Comparison of ENCODE assay signal across 17 cellular contexts in the genomic region with DNA sequence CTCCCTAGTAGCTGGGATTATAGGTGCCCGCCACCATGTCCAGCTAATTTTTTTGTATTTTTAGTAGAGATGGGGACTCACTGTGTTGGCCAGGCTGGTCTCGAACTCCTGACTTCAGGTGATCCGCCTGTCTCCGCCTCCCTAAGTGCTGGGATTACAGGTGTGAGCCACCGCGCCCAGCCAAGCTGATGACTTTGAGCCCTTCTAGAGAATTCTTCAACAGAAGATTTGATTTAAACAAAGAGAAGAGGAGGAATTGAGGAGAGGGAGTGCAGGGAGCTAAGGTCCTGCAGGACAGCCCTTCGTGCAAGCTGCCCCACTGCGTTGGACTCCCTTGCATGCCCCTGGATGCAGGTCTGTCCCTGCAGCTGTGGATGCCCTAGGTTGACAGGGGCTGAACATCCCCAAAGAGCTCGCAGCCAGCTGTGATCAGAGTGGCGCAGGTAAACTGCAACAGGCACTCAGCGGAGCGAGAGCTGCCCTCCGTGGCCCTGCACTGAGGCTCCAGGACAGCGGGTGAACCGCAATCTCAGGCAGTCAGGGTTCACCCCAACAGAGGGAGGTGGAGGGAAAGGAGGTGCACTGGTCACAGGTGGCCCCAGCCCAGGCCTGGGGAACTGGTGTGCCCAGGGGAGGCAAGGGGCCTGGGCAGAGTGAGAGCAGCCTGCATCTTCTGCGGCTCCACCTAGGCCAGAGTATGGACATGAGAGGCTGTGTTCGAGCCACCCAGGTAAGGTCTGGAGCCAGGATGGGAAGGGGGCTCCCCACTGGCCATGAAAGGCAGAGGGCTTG. TPM values are rescaled to one million over a fixed set of nuclear protein-coding genes. Genes with fewer than 3 reads are reported as not detected.
A peak's percentile ranks its signal among the peaks of the same experiment; 100 is the strongest.
DNase-seq lines count a peak whose midpoint lies in the region; ATAC-seq and TF ChIP-seq lines count a peak whose summit lies in the region.
"Had no signal": no experiment of that assay in that cellular context is flagged by ENCODE, and none has a peak within 500 bp of the region (broad histone marks: within the 10 kb centered on the region; RNA-seq: fewer than 3 reads in every experiment).

No MANE protein-coding gene starts in this region.

- no peaks in the 10 kb centered on the region for H3K36me3 Mint-ChIP-seq in activated CD8-positive, alpha-beta memory T cell treated with anti-CD3 and anti-CD28 coated beads, Interleukin-2, amount 10 ng/mL, durations not matched to agents 7 days and 5 days
- H3K36me3 Mint-ChIP-seq: T-cell had no signal

- H3K4me1 ChIP-seq in Panc1 (ENCODE audit: control insufficient read depth, insufficient read depth, low read length) (no peaks in the 10 kb centered on the region; the same call in 1 of the 2 replicates), stomach (peaks cover 0 to 4% (median 0%) of the 10 kb centered on the region in 4 donors), psoas muscle (peaks cover 8% of the 10 kb centered on the region)
- H3K4me1 ChIP-seq: prostate gland had no signal

- peaks cover 8% of the 10 kb centered on the region for H3K9me3 Mint-ChIP-seq in activated CD8-positive, alpha-beta memory T cell treated with anti-CD3 and anti-CD28 coated beads, Interleukin-2, amount 10 ng/mL, durations not matched to agents 7 days and 5 days (ENCODE audit: low read depth)
- H3K9me3 Mint-ChIP-seq: stimulated activated naive CD8-positive, alpha-beta T cell treated with anti-CD3 and anti-CD28 coated beads, Interleukin-15, Interleukin-2, amounts not matched to agents 100 ng/mL and 50 ng/mL, for 24 hours had no signal

- ATAC-seq in activated CD8-positive, alpha-beta memory T cell treated with anti-CD3 and anti-CD28 coated beads, Interleukin-2, amount 10 ng/mL, durations not matched to agents 7 days and 5 days = no peak
- ATAC-seq in Panc1 (0 out of 2 replicates have a peak, but pooled peaks have one; percentile 3), left lobe of liver (no peak), psoas muscle (no peak)
- ATAC-seq: T-cell had no signal

- H3K27me3 Mint-ChIP-seq in activated CD8-positive, alpha-beta memory T cell treated with anti-CD3 and anti-CD28 coated beads, Interleukin-2, amount 10 ng/mL, durations not matched to agents 7 days and 5 days = no peaks in the 10 kb centered on the region
- H3K27me3 Mint-ChIP-seq: activated naive CD8-positive, alpha-beta T cell treated with anti-CD3 and anti-CD28 coated beads for 36 hours; stimulated activated naive CD8-positive, alpha-beta T cell treated with anti-CD3 and anti-CD28 coated beads, Interleukin-15, Interleukin-2, amounts not matched to agents 100 ng/mL and 50 ng/mL, for 24 hours; T-cell had no signal

- H3K36me3 ChIP-seq in Panc1 (ENCODE audit: control insufficient read depth, insufficient read depth, low read length) (no peaks in the 10 kb centered on the region), stomach (no peaks in the 10 kb centered on the region), psoas muscle (ENCODE audit: insufficient read depth in 1 of 2, low read depth in 1 of 2) (no peaks in the 10 kb centered on the region)
- H3K36me3 ChIP-seq: prostate gland had no signal

- BruUV-seq in Panc1 (replicated peaks; lab: Mats Ljungman, UMichigan) = no TSS peak

- TF ChIP-seq EP300 in stomach (IDR thresholded peaks at IDR 0.05) = no peak

- POLR2A ChIA-PET in Panc1 (lab: Charles Lee) = interaction anchor here (0.6 kb wide), 1 partner anchor 36 kb away, joined by 5 read pairs; no protein-coding TSS in a partner anchor

- H3K27ac ChIP-seq in Panc1 (ENCODE audit: low read length) = no peak overlapping the region
- H3K27ac ChIP-seq in stomach = no peak overlapping the region
- no peak overlapping the region for H3K27ac ChIP-seq in psoas muscle
- H3K27ac ChIP-seq: prostate gland, VCaP had no signal

- peak; percentile 7 for DNase-seq in activated CD8-positive, alpha-beta memory T cell treated with anti-CD3 and anti-CD28 coated beads, Interleukin-2, amount 50 U/mL, for 4 hours
- DNase-seq in activated CD8-positive, alpha-beta memory T cell treated with anti-CD3 and anti-CD28 coated beads, Interleukin-2, amount 10 ng/mL, durations not matched to agents 7 days and 5 days = no peak
- no peak for DNase-seq in Panc1 (ENCODE audit: low read depth, low spot score)
- DNase-seq in left lobe of liver (ENCODE audit: low spot score) = peak; percentile 26
- peak; percentile 20 for DNase-seq in stomach
- no peak for DNase-seq in NCI-H69 (lab: John Stamatoyannopoulos, UW)
- DNase-seq in NCI-H2196 treated with DMSO at 0.1 percent for 48 hours (lab: John Stamatoyannopoulos, UW; ENCODE audit: unreplicated experiment) = no peak
- DNase-seq in psoas muscle = no peak
- DNase-seq: activated naive CD8-positive, alpha-beta T cell treated with anti-CD3 and anti-CD28 coated beads for 36 hours; NCI-H2107; NCI-H748 treated with DMSO at 0.1 percent for 48 hours had no signal

- H3K27me3 ChIP-seq in Panc1 (ENCODE audit: control insufficient read depth, insufficient read depth, low read length) (no peaks in the 10 kb centered on the region), stomach (no peaks in the 10 kb centered on the region), psoas muscle (ENCODE audit: insufficient read depth in 3 of 3, low read length in 2 of 3) (no peaks in the 10 kb centered on the region)

- no peak for TF ChIP-seq CTCF in Panc1 (IDR thresholded peaks at IDR 0.05)
- TF ChIP-seq CTCF in stomach (IDR thresholded peaks at IDR 0.05) = no peak
- no peak for TF ChIP-seq CTCF in psoas muscle (IDR thresholded peaks at IDR 0.05)

- in situ Hi-C loops in Panc1 (cut with HindIII; ENCODE audit: low pct_unique_long_range_greater_than_20kb, low sequenced_read_pairs) = no loop called here

- H3K4me3 Mint-ChIP-seq in activated CD8-positive, alpha-beta memory T cell treated with anti-CD3 and anti-CD28 coated beads, Interleukin-2, amount 10 ng/mL, durations not matched to agents 7 days and 5 days = no peak overlapping the region
- H3K4me3 Mint-ChIP-seq: activated naive CD8-positive, alpha-beta T cell treated with anti-CD3 and anti-CD28 coated beads for 36 hours; CD8-positive, alpha-beta memory T cell; stimulated activated naive CD8-positive, alpha-beta T cell treated with anti-CD3 and anti-CD28 coated beads, Interleukin-15, Interleukin-2, amounts not matched to agents 100 ng/mL and 50 ng/mL, for 24 hours; T-cell had no signal

- H3K9me3 ChIP-seq in Panc1 (ENCODE audit: control insufficient read depth, insufficient read depth, low read depth, low read length) = no peaks in the 10 kb centered on the region
- H3K9me3 ChIP-seq in stomach = peaks cover 0 to 17% (median 8%) of the 10 kb centered on the region in 4 donors
- H3K9me3 ChIP-seq in psoas muscle = peaks cover 4% of the 10 kb centered on the region
- H3K9me3 ChIP-seq: prostate gland had no signal

- intact Hi-C loops in Panc1 (cut with micrococcal nuclease; ENCODE audit: unreplicated experiment) = no loop called here
- intact Hi-C loops in stomach (cut with DNase I; ENCODE audit: low total_unique reads) = no loop called here
- intact Hi-C loops in psoas muscle (cut with DNase I) = no loop called here

- CTCF ChIA-PET in activated CD8-positive, alpha-beta memory T cell treated with anti-CD3 and anti-CD28 coated beads, Interleukin-2, amount 10 ng/mL, durations not matched to agents 7 days and 5 days (lab: Charles Lee) = no interaction called here
- CTCF ChIA-PET in Panc1 (lab: Charles Lee) = interaction anchor here (0.6 to 0.7 kb wide), 2 partner anchors 12 to 73 kb away, joined by 3 read pairs; no protein-coding TSS in a partner anchor

- peaks cover 6% of the 10 kb centered on the region for H3K4me1 Mint-ChIP-seq in activated CD8-positive, alpha-beta memory T cell treated with anti-CD3 and anti-CD28 coated beads, Interleukin-2, amount 10 ng/mL, durations not matched to agents 7 days and 5 days
- H3K4me1 Mint-ChIP-seq: activated naive CD8-positive, alpha-beta T cell treated with anti-CD3 and anti-CD28 coated beads for 36 hours; CD8-positive, alpha-beta memory T cell; T-cell had no signal

- no peak for TF ChIP-seq POLR2A in stomach (IDR thresholded peaks at IDR 0.05)

- no peak overlapping the region for H3K27ac Mint-ChIP-seq in activated CD8-positive, alpha-beta memory T cell treated with anti-CD3 and anti-CD28 coated beads, Interleukin-2, amount 10 ng/mL, durations not matched to agents 7 days and 5 days
- H3K27ac Mint-ChIP-seq: activated naive CD8-positive, alpha-beta T cell treated with anti-CD3 and anti-CD28 coated beads for 36 hours; CD8-positive, alpha-beta memory T cell; stimulated activated naive CD8-positive, alpha-beta T cell treated with anti-CD3 and anti-CD28 coated beads, Interleukin-15, Interleukin-2, amounts not matched to agents 100 ng/mL and 50 ng/mL, for 24 hours; T-cell had no signal

- 93 to 96% (median 95%) methylated on average over 14 to 17 of the region's 17 CpGs for WGBS in stomach, 5 donors
- 95 to 98% (median 98%) methylated on average over 17 of the region's 17 CpGs for WGBS in psoas muscle, 3 donors

- H3K4me3 ChIP-seq in Panc1 (ENCODE audit: low read depth in 2 of 2, low read length in 2 of 2) = no peak overlapping the region
- no peak overlapping the region for H3K4me3 ChIP-seq in stomach
- no peak overlapping the region for H3K4me3 ChIP-seq in psoas muscle
- H3K4me3 ChIP-seq: prostate gland had no signal

RNA-seq across cellular contexts. Expression of a gene that starts 13.6 kb away (rescaled TPM):
- under 1 TPM; 0.09 to 0.15 TPM for total RNA-seq in activated CD8-positive, alpha-beta memory T cell treated with anti-CD3 and anti-CD28 coated beads, Interleukin-2, amount 10 ng/mL, durations not matched to agents 7 days and 5 days
- 0.28 TPM for total RNA-seq in Panc1 (2021; ENCODE audit: unreplicated experiment)
- polyA plus RNA-seq in Panc1 (2012; ENCODE audit: insufficient read length) = 0.25 TPM
- 11.4 TPM for total RNA-seq in left lobe of liver
- 1 to 10 TPM in 2 of 5 donors, under 1 TPM in 1, not detected in 2; 0.43 to 2.9 (median 2.0) TPM for total RNA-seq in stomach
- under 1 TPM; 0.15 to 0.45 (median 0.19) TPM for polyA plus RNA-seq in stomach
- total RNA-seq in psoas muscle = 1 to 10 TPM; 1.6 to 5.3 (median 2.8) TPM
- 1 to 10 TPM; 1.7 to 2.1 (median 1.9) TPM for polyA plus RNA-seq in psoas muscle
- polyA plus RNA-seq: CD8-positive, alpha-beta memory T cell had no signal

RNA-seq across cellular contexts. Expression of a gene that starts 35.5 kb away (rescaled TPM):
- 1 to 10 TPM; 1.9 to 6.4 TPM for total RNA-seq in activated CD8-positive, alpha-beta memory T cell treated with anti-CD3 and anti-CD28 coated beads, Interleukin-2, amount 10 ng/mL, durations not matched to agents 7 days and 5 days
- total RNA-seq in Panc1 (2021; ENCODE audit: unreplicated experiment) = 0.18 TPM
- not detected for polyA plus RNA-seq in Panc1 (2012; ENCODE audit: insufficient read length)
- total RNA-seq in left lobe of liver = not detected
- not detected for total RNA-seq in stomach
- under 1 TPM in 1 of 3 donors, not detected in 2; 0.08 TPM for polyA plus RNA-seq in stomach
- total RNA-seq in psoas muscle = not detected
- polyA plus RNA-seq in psoas muscle = under 1 TPM in 1 of 3 donors, not detected in 2; 0.03 TPM
- total RNA-seq: liver had no signal
- polyA plus RNA-seq: liver had no signal

RNA-seq across cellular contexts. Expression of a gene that starts 42.4 kb away (rescaled TPM):
- total RNA-seq in activated CD8-positive, alpha-beta memory T cell treated with anti-CD3 and anti-CD28 coated beads, Interleukin-2, amount 10 ng/mL, durations not matched to agents 7 days and 5 days = 10 to 100 TPM; 32.0 to 53.6 TPM
- 4.9 TPM for total RNA-seq in Panc1 (2021; ENCODE audit: unreplicated experiment)
- polyA plus RNA-seq in Panc1 (2012; ENCODE audit: insufficient read length) = 1.9 TPM
- total RNA-seq in left lobe of liver = 0.98 TPM
- 1 to 10 TPM; 4.0 to 9.4 (median 8.1) TPM for total RNA-seq in stomach
- polyA plus RNA-seq in stomach = 1 to 10 TPM; 3.6 to 6.1 (median 4.7) TPM
- total RNA-seq in psoas muscle = 1 to 10 TPM in 3 of 4 donors, under 1 TPM in 1; 0.64 to 2.4 (median 1.8) TPM
- polyA plus RNA-seq in psoas muscle = 1 to 10 TPM; 3.1 to 5.8 (median 4.1) TPM

Comparison
In these comparisons a context has a peak if more than half of its experiments do, and no peak if none do; other contexts are left out.
1. DNase-seq: peak in activated CD8-positive, alpha-beta memory T cell treated with anti-CD3 and anti-CD28 coated beads, Interleukin-2, amount 50 U/mL, for 4 hours (single experiment), left lobe of liver (single experiment) and stomach (single experiment); none in activated CD8-positive, alpha-beta memory T cell treated with anti-CD3 and anti-CD28 coated beads, Interleukin-2, amount 10 ng/mL, durations not matched to agents 7 days and 5 days (single experiment), Panc1 (single experiment), NCI-H69 (single experiment), NCI-H2196 treated with DMSO at 0.1 percent for 48 hours (single experiment) and psoas muscle (0 of 2).